ENCODE assay signal across 8 cellular contexts in genomic region chr1:111507411-111508201, GRCh38. TPM values are rescaled to one million over a fixed set of nuclear protein-coding genes. Genes with fewer than 3 reads are reported as not detected.
DNase-seq lines count a peak whose midpoint lies in the region; ATAC-seq and TF ChIP-seq lines count a peak whose summit lies in the region.

No MANE protein-coding gene starts in this region.

- H3K4me1 ChIP-seq in mucosa of stomach (ENCODE audit: control insufficient read depth, insufficient read depth, low read length), result peaks cover 28% of the 10 kb centered on the region

- in situ Hi-C loops in ACHN (cut with HindIII; ENCODE audit: low pct_ligation_motif_present, low pct_unique_long_range_greater_than_20kb, low sequenced_read_pairs), result no loop called here

- H3K27me3 Mint-ChIP-seq in activated CD8-positive, alpha-beta T cell treated with anti-CD3 and anti-CD28 coated beads for 36 hours, result no peaks in the 10 kb centered on the region
- H3K27me3 Mint-ChIP-seq in stimulated activated naive B cell treated with anti-CD40 and anti-IgM and Interleukin-4, amounts not matched to agents 10 μg/mL and 1 μg/mL and 100 μg/mL, for 72 hours, result no peaks in the 10 kb centered on the region

- no peaks in the 10 kb centered on the region for H3K27me3 ChIP-seq in mucosa of stomach (ENCODE audit: control insufficient read depth, insufficient read depth, low read length)

- peak; percentile 51 for ATAC-seq in GM18498 (IDR thresholded peaks at IDR 0.05; ENCODE audit: unreplicated experiment)
- peak; percentile 43 for ATAC-seq in HG02798 (IDR thresholded peaks at IDR 0.05; ENCODE audit: poor library complexity, unreplicated experiment)
- peak; percentile 76 for ATAC-seq in activated CD8-positive, alpha-beta T cell treated with anti-CD3 and anti-CD28 coated beads for 36 hours
- peak; percentile 76 to 79 for ATAC-seq in stimulated activated naive B cell treated with anti-CD40 and anti-IgM and Interleukin-4, amounts not matched to agents 10 μg/mL and 1 μg/mL and 100 μg/mL, for 72 hours (replicated peaks)

- intact Hi-C loops in activated CD8-positive, alpha-beta T cell treated with anti-CD3 and anti-CD28 coated beads for 36 hours (cut with micrococcal nuclease), result loop anchor here (2.0 to 5.0 kb wide), 4 partner anchors 35 to 250 kb away; partner anchors contain the start of genes C1orf162 and DDX20

- H3K9me3 Mint-ChIP-seq in activated CD8-positive, alpha-beta T cell treated with anti-CD3 and anti-CD28 coated beads for 36 hours, result no peaks in the 10 kb centered on the region
- peaks cover 0 to 1% of the 10 kb centered on the region in 2 donors for H3K9me3 Mint-ChIP-seq in stimulated activated naive B cell treated with anti-CD40 and anti-IgM and Interleukin-4, amounts not matched to agents 10 μg/mL and 1 μg/mL and 100 μg/mL, for 72 hours

- H3K4me3 Mint-ChIP-seq in activated CD8-positive, alpha-beta T cell treated with anti-CD3 and anti-CD28 coated beads for 36 hours, result peak overlapping the region; percentile 49
- H3K4me3 Mint-ChIP-seq in stimulated activated naive B cell treated with anti-CD40 and anti-IgM and Interleukin-4, amounts not matched to agents 10 μg/mL and 1 μg/mL and 100 μg/mL, for 72 hours, result peak overlapping the region; percentile 67 to 70

- peaks cover 59% of the 10 kb centered on the region for H3K4me1 Mint-ChIP-seq in activated CD8-positive, alpha-beta T cell treated with anti-CD3 and anti-CD28 coated beads for 36 hours (ENCODE audit: low read depth)
- peaks cover 41 to 44% of the 10 kb centered on the region in 2 donors for H3K4me1 Mint-ChIP-seq in stimulated activated naive B cell treated with anti-CD40 and anti-IgM and Interleukin-4, amounts not matched to agents 10 μg/mL and 1 μg/mL and 100 μg/mL, for 72 hours

- H3K9me3 ChIP-seq in mucosa of stomach (ENCODE audit: control insufficient read depth, low read length), result no peaks in the 10 kb centered on the region

- peak overlapping the region; percentile 84 for H3K9ac ChIP-seq in mucosa of stomach (ENCODE audit: low read length)

- peak overlapping the region; percentile 89 for H3K27ac ChIP-seq in epithelial cell of prostate

- no peaks in the 10 kb centered on the region for H3K36me3 Mint-ChIP-seq in activated CD8-positive, alpha-beta T cell treated with anti-CD3 and anti-CD28 coated beads for 36 hours (ENCODE audit: low read depth)
- H3K36me3 Mint-ChIP-seq in stimulated activated naive B cell treated with anti-CD40 and anti-IgM and Interleukin-4, amounts not matched to agents 10 μg/mL and 1 μg/mL and 100 μg/mL, for 72 hours, result no peaks in the 10 kb centered on the region

- CTCF ChIA-PET in activated CD8-positive, alpha-beta T cell treated with anti-CD3 and anti-CD28 coated beads for 36 hours (lab: Charles Lee), result interaction anchor here (0.5 to 7.9 kb wide), 84 partner anchors 9 to 326 kb away, joined by 3 to 99 read pairs (median 7); partner anchors contain the start of genes C1orf162, INKA2 and RAP1A

- TF ChIP-seq CTCF in activated CD8-positive, alpha-beta T cell treated with anti-CD3 and anti-CD28 coated beads for 36 hours (IDR thresholded peaks at IDR 0.05), result no peak

- H3K36me3 ChIP-seq in mucosa of stomach (ENCODE audit: control insufficient read depth, insufficient read depth, low read length), result no peaks in the 10 kb centered on the region

- POLR2A ChIA-PET in activated CD8-positive, alpha-beta T cell treated with anti-CD3 and anti-CD28 coated beads for 36 hours (lab: Charles Lee), result interaction anchor here (0.7 to 3.9 kb wide), 31 partner anchors 10 to 290 kb away, joined by 3 to 43 read pairs (median 5); partner anchors contain the start of genes ATP5PB, DDX20, INKA2 and RAP1A

- DNase-seq in NCI-H460 (ENCODE audit: extremely low read depth, low read depth) (peak; percentile 36), epithelial cell of prostate (ENCODE audit: low read depth, low spot score) (peak; percentile 6), ACHN (no peak)
- DNase-seq in activated CD8-positive, alpha-beta T cell treated with anti-CD3 and anti-CD28 coated beads for 36 hours, result peak; percentile 83
- DNase-seq in stimulated activated naive B cell treated with anti-CD40 and anti-IgM and Interleukin-4, amounts not matched to agents 10 μg/mL and 1 μg/mL and 100 μg/mL, for 72 hours, result peak; percentile 86

- H3K27ac Mint-ChIP-seq in activated CD8-positive, alpha-beta T cell treated with anti-CD3 and anti-CD28 coated beads for 36 hours, result peak overlapping the region; percentile 94
- H3K27ac Mint-ChIP-seq in stimulated activated naive B cell treated with anti-CD40 and anti-IgM and Interleukin-4, amounts not matched to agents 10 μg/mL and 1 μg/mL and 100 μg/mL, for 72 hours, result peak overlapping the region; percentile 96

- H3K4me3 ChIP-seq in mucosa of stomach (ENCODE audit: low read length), result peak overlapping the region; percentile 44

RNA-seq across cellular contexts. Expression of gene ADORA3, which starts 4.2 kb away (rescaled TPM):
- not detected in 2 replicates for total RNA-seq in NCI-H460 (2014; rRNA removed; shearing (Covaris generic))
- not detected in 2 replicates for polyA plus RNA-seq in NCI-H460 (2014; cell fraction: nucleus; rRNA removed)
- not detected for total RNA-seq in activated CD8-positive, alpha-beta T cell treated with anti-CD3 and anti-CD28 coated beads for 36 hours

RNA-seq across cellular contexts. Expression of gene TMIGD3, which starts 4.2 kb away (rescaled TPM):
- total RNA-seq in NCI-H460 (2014; rRNA removed; shearing (Covaris generic)), result not detected in 2 replicates
- polyA plus RNA-seq in NCI-H460 (2014; cell fraction: nucleus; rRNA removed), result not detected in 2 replicates
- not detected for total RNA-seq in activated CD8-positive, alpha-beta T cell treated with anti-CD3 and anti-CD28 coated beads for 36 hours

RNA-seq across cellular contexts. Expression of gene C1orf162, which starts 33.8 kb away (rescaled TPM):
- total RNA-seq in NCI-H460 (2014; rRNA removed; shearing (Covaris generic)), result 0.30 TPM in 1 of 2 replicates, not detected in the other
- 3.0 TPM in 1 of 2 replicates, not detected in the other for polyA plus RNA-seq in NCI-H460 (2014; cell fraction: nucleus; rRNA removed)
- 1 to 10 TPM; 4.5 to 4.7 TPM for total RNA-seq in activated CD8-positive, alpha-beta T cell treated with anti-CD3 and anti-CD28 coated beads for 36 hours

RNA-seq across cellular contexts. Expression of gene ATP5PB, which starts 58.3 kb away (rescaled TPM):
- total RNA-seq in NCI-H460 (2014; rRNA removed; shearing (Covaris generic)), result 321 and 361 TPM in 2 replicates
- polyA plus RNA-seq in NCI-H460 (2014; cell fraction: nucleus; rRNA removed), result 124 and 137 TPM in 2 replicates
- 100 to 1,000 TPM; 341 to 342 TPM for total RNA-seq in activated CD8-positive, alpha-beta T cell treated with anti-CD3 and anti-CD28 coated beads for 36 hours

RNA-seq across cellular contexts. Expression of gene WDR77, which starts 58.5 kb away (rescaled TPM):
- 19.9 and 21.8 TPM in 2 replicates for total RNA-seq in NCI-H460 (2014; rRNA removed; shearing (Covaris generic))
- 55.0 and 73.9 TPM in 2 replicates for polyA plus RNA-seq in NCI-H460 (2014; cell fraction: nucleus; rRNA removed)
- total RNA-seq in activated CD8-positive, alpha-beta T cell treated with anti-CD3 and anti-CD28 coated beads for 36 hours, result 10 to 100 TPM; 54.0 to 54.6 TPM
